ENCODE assay signal across 18 cellular contexts in genomic region chr20:63618291-63618980, GRCh38. TPM values are rescaled to one million over a fixed set of nuclear protein-coding genes. Genes with fewer than 3 reads are reported as not detected.
DNase-seq lines count a peak whose midpoint lies in the region; TF ChIP-seq lines count a peak whose summit lies in the region.
"Had no signal": no experiment of that assay in that cellular context is flagged by ENCODE, and none has a peak within 500 bp of the region (broad histone marks: within the 10 kb centered on the region; RNA-seq: fewer than 3 reads in every experiment).

No MANE protein-coding gene starts in this region.

- peak; percentile 17 for DNase-seq in GM10266 (ENCODE audit: extremely low spot score)
- DNase-seq in epidermal melanocyte (ENCODE audit: insufficient read length, low spot score), result peak; percentile 15
- DNase-seq in osteoblast (ENCODE audit: insufficient read length, low spot score, missing footprints), result peak; percentile 60
- DNase-seq in stimulated activated CD4-positive, alpha-beta T cell treated with anti-CD3 and anti-CD28 coated beads, Interleukin-4, amount 100 ng/mL, for 1 hour, result no peak
- no peak for DNase-seq in MM.1S
- DNase-seq in DMS153 (lab: John Stamatoyannopoulos, UW), result no peak
- DNase-seq: ACHN; AML-193; CD4-positive, alpha-beta memory T cell; GOT3; KG1; MV-4-11; NCI-H187; NCI-H2107; NCI-H510A treated with DMSO at 0.1 percent for 48 hours; NCI-H774; OCI-M1 had no signal

- no peaks in the 10 kb centered on the region for H3K9me2 ChIP-seq in MM.1S (replicated peaks; ENCODE audit: insufficient read depth, low read length)

- H3K9me3 ChIP-seq in BLaER1 (no peaks in the 10 kb centered on the region), osteoblast (ENCODE audit: low read depth, low read length) (no peaks in the 10 kb centered on the region), MM.1S (replicated peaks; ENCODE audit: insufficient read depth, low read length) (no peaks in the 10 kb centered on the region)

- H3K4me1 ChIP-seq in BLaER1, result peaks cover 94% of the 10 kb centered on the region
- H3K4me1 ChIP-seq in osteoblast (ENCODE audit: insufficient read depth, low read length), result no peaks in the 10 kb centered on the region
- H3K4me1 ChIP-seq in MM.1S (ENCODE audit: low read length), result no peaks in the 10 kb centered on the region

- H3K4me2 ChIP-seq in BLaER1 (no peak overlapping the region; the same call in 1 of the 2 replicates), osteoblast (ENCODE audit: insufficient read depth, low read length) (no peak overlapping the region), MM.1S (ENCODE audit: low read depth, low read length) (no peak overlapping the region)

- H3K36me3 ChIP-seq in BLaER1, result peaks cover 59% of the 10 kb centered on the region
- peaks cover 21% of the 10 kb centered on the region for H3K36me3 ChIP-seq in osteoblast (ENCODE audit: insufficient read depth, low read length)
- H3K36me3 ChIP-seq in MM.1S (replicated peaks; ENCODE audit: insufficient read depth, low read length), result no peaks in the 10 kb centered on the region

- H3K27me3 ChIP-seq in BLaER1 (no peaks in the 10 kb centered on the region), osteoblast (ENCODE audit: insufficient read depth, low read length) (no peaks in the 10 kb centered on the region), MM.1S (replicated peaks; ENCODE audit: insufficient read depth, low read length) (no peaks in the 10 kb centered on the region)

- H3K4me3 ChIP-seq in BLaER1 (no peak overlapping the region), osteoblast (ENCODE audit: insufficient read depth, low read length) (no peak overlapping the region), MM.1S (ENCODE audit: low read length) (no peak overlapping the region)

- H2AFZ ChIP-seq in osteoblast (ENCODE audit: low read length) (no peak overlapping the region), MM.1S (ENCODE audit: low read length) (no peak overlapping the region)

- H4K20me1 ChIP-seq in BLaER1 (peaks cover 46% of the 10 kb centered on the region), osteoblast (ENCODE audit: insufficient read depth, low read length) (peaks cover 27% of the 10 kb centered on the region), MM.1S (ENCODE audit: insufficient read depth, low read length) (peaks cover 4% of the 10 kb centered on the region; the same call in 1 of the 2 replicates)

- no peaks in the 10 kb centered on the region for H3F3A ChIP-seq in MM.1S (ENCODE audit: insufficient read depth, low read length)

- H3K9ac ChIP-seq in BLaER1, result 0 out of 2 replicates have a peak overlapping the region, but pooled peaks have one; percentile 29
- no peak overlapping the region for H3K9ac ChIP-seq in MM.1S (ENCODE audit: low read length)

- H3K79me2 ChIP-seq in osteoblast (ENCODE audit: insufficient read depth, low read length), result peaks cover 63% of the 10 kb centered on the region
- peaks cover 62% of the 10 kb centered on the region for H3K79me2 ChIP-seq in MM.1S (ENCODE audit: low read length)

- H3K27ac ChIP-seq in BLaER1, result 0 out of 2 replicates have a peak overlapping the region, but pooled peaks have one; percentile 41
- no peak overlapping the region for H3K27ac ChIP-seq in osteoblast (ENCODE audit: low read depth, low read length)
- H3K27ac ChIP-seq in MM.1S (ENCODE audit: low read length), result no peak overlapping the region

- no peak for TF ChIP-seq CTCF in GM10266 (IDR thresholded peaks at IDR 0.05; ENCODE audit: control insufficient read depth, insufficient read depth, low read depth, missing control alignments)
- TF ChIP-seq CTCF in osteoblast (IDR thresholded peaks at IDR 0.05; ENCODE audit: extremely low read depth, low read depth, low read length), result no peak
- TF ChIP-seq CTCF in MM.1S (IDR thresholded peaks at IDR 0.05; ENCODE audit: low read length), result no peak

RNA-seq across cellular contexts. Expression of gene GMEB2, which starts 8.5 kb away (rescaled TPM):
- 7.4 and 9.4 TPM in 2 replicates for total RNA-seq in osteoblast

RNA-seq across cellular contexts. Expression of gene STMN3, which starts 34.8 kb away (rescaled TPM):
- 1.1 and 2.1 TPM in 2 replicates for total RNA-seq in osteoblast

RNA-seq across cellular contexts. Expression of gene RTEL1, which starts 39.7 kb away (rescaled TPM):
- total RNA-seq in osteoblast, result 10.9 and 11.8 TPM in 2 replicates

RNA-seq across cellular contexts. Expression of gene HELZ2, which starts 44.4 kb away (rescaled TPM):
- total RNA-seq in osteoblast, result 23.3 and 27.5 TPM in 2 replicates

Comparison
In these comparisons a context has a peak if more than half of its experiments do, and no peak if none do; other contexts are left out.
1. DNase-seq: peak in GM10266 (single experiment), epidermal melanocyte (single experiment) and osteoblast (single experiment); none in stimulated activated CD4-positive, alpha-beta T cell treated with anti-CD3 and anti-CD28 coated beads, Interleukin-4, amount 100 ng/mL, for 1 hour (single experiment), MM.1S (single experiment) and DMS153 (single experiment).